ENCODE assay signal across 8 cellular contexts in the genomic region with DNA sequence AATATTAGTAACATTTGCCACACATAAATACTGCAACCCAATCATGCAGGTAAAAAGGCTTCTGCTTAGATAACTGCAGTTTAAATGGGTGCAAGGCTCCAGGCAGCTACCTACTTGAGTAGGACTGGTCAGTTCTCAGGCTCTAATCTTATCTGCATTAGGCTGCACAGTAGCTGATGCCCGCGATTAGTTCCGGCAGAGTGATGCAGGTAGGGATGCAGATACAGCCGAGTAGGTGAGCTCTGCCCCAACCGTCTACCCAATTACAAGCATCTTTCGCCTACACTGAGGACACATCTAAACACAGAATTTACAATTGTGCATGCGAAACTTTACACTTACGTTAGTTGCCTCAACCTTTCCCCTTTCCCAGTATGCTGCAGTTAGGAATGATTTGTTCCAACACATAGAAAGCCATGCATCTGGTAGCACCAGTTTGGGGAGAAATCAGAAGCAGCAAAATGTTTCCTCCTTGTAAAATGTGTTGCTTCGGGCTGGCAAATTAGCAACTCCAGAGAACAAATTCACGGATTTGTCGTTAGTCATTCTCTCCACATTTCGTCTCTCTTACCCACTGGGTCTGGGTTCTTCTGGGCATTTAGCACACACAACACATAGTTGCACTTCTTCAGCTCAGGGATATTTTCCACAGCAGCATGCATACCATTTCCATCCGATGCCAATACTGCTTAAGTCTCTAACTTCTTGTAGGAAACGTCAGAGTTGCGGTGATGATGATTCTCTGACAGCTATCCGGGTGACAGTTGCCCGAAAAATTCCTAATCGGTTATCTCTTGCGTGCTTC. TPM values are rescaled to one million over a fixed set of nuclear protein-coding genes. Genes with fewer than 3 reads are reported as not detected.
DNase-seq lines count a peak whose midpoint lies in the region; TF ChIP-seq lines count a peak whose summit lies in the region.

No MANE protein-coding gene starts in this region.

- DNase-seq in GM13977 (ENCODE audit: low spot score) (peak; percentile 12), HFF-Myc (ENCODE audit: extremely low read depth, low read depth) (no peak), UCSD-AML1 (lab: John Stamatoyannopoulos, UW; ENCODE audit: unreplicated experiment) (peak; percentile 8), right atrium auricular region (ENCODE audit: low spot score) (no peak), stomach (no peak), NCI-H774 (lab: John Stamatoyannopoulos, UW) (no peak), LoVo (ENCODE audit: low spot score) (no peak), NOMO-1 treated with DMSO at 0.1 percent for 48 hours (lab: John Stamatoyannopoulos, UW; ENCODE audit: unreplicated experiment) (no peak)

- in situ Hi-C loops in GM13977 (cut with MboI; ENCODE audit: low pct_unique_long_range_greater_than_20kb, low sequenced_read_pairs, unreplicated experiment) = no loop called here

- intact Hi-C loops in stomach (cut with DNase I; ENCODE audit: low total_unique reads) = no loop called here

- no peaks in the 10 kb centered on the region for H3K27me3 ChIP-seq in right atrium auricular region
- peaks cover 0 to 6% (median 0%) of the 10 kb centered on the region in 3 donors for H3K27me3 ChIP-seq in stomach

- peak overlapping the region; percentile 43 to 60 for H3K27ac ChIP-seq in right atrium auricular region
- H3K27ac ChIP-seq in stomach = peak overlapping the region; percentile 53 to 91 (median 90)

- TF ChIP-seq CTCF in GM13977 (IDR thresholded peaks at IDR 0.05; ENCODE audit: extremely low read depth, insufficient read depth, missing control alignments) (no peak), HFF-Myc (IDR thresholded peaks at IDR 0.05; ENCODE audit: low read depth, low read length, missing control alignments) (no peak), right atrium auricular region (IDR thresholded peaks at IDR 0.05) (no peak), stomach (IDR thresholded peaks at IDR 0.05) (no peak)

- peak overlapping the region; percentile 69 for H3K4me3 ChIP-seq in HFF-Myc (replicated peaks; ENCODE audit: low read depth, low read length)
- peak overlapping the region; percentile 60 to 74 for H3K4me3 ChIP-seq in right atrium auricular region
- peak overlapping the region; percentile 63 to 94 (median 86) for H3K4me3 ChIP-seq in stomach

- H3K9me3 ChIP-seq in right atrium auricular region (no peaks in the 10 kb centered on the region), stomach (no peaks in the 10 kb centered on the region)

- no peak for TF ChIP-seq EP300 in stomach (IDR thresholded peaks at IDR 0.05)

- WGBS in stomach, 5 donors = 0 to 2% (median 1%) methylated on average over 19 of the region's 19 CpGs

- no peaks in the 10 kb centered on the region for H3K36me3 ChIP-seq in right atrium auricular region
- peaks cover 0 to 3% (median 0%) of the 10 kb centered on the region in 4 donors for H3K36me3 ChIP-seq in stomach

- no peak for TF ChIP-seq POLR2A in stomach (IDR thresholded peaks at IDR 0.05)

- H3K4me1 ChIP-seq in right atrium auricular region (peaks cover 0 to 32% of the 10 kb centered on the region in 2 donors), stomach (peaks cover 0 to 40% (median 22%) of the 10 kb centered on the region in 4 donors)

RNA-seq across cellular contexts. Expression of a gene that starts 0.5 kb away (rescaled TPM):
- 10 to 100 TPM; 19.4 to 28.7 TPM for total RNA-seq in right atrium auricular region
- total RNA-seq in stomach = 10 to 100 TPM in 2 of 5 donors, 1 to 10 TPM in 2, under 1 TPM in 1; 0.87 to 36.2 (median 6.4) TPM
- polyA plus RNA-seq in stomach = 1 to 10 TPM in 1 of 3 donors, under 1 TPM in 2; 0.40 to 1.1 (median 0.46) TPM

Comparison
In these comparisons a context has a peak if more than half of its experiments do, and no peak if none do; other contexts are left out.
1. DNase-seq: peak in GM13977 (single experiment) and UCSD-AML1 (single experiment); none in HFF-Myc (single experiment), right atrium auricular region (single experiment), stomach (single experiment), NCI-H774 (single experiment), LoVo (single experiment) and NOMO-1 treated with DMSO at 0.1 percent for 48 hours (single experiment).
2. Peak in every context shown above with its lines, with median percentiles within 50 percentile points of each other: H3K4me3 ChIP-seq.